In genomic region chr17:15490634-15491261, GRCh38 we compare ENCODE assay signal across 9 cellular contexts. TPM values are rescaled to one million over a fixed set of nuclear protein-coding genes. Genes with fewer than 3 reads are reported as not detected.
DNase-seq lines count a peak whose midpoint lies in the region; ATAC-seq and TF ChIP-seq lines count a peak whose summit lies in the region.
"Had no signal": no experiment of that assay in that cellular context is flagged by ENCODE, and none has a peak within 500 bp of the region (broad histone marks: within the 10 kb centered on the region; RNA-seq: fewer than 3 reads in every experiment).

No MANE protein-coding gene starts in this region.

- H3K27me3 ChIP-seq in GM23248 (replicated peaks; ENCODE audit: insufficient read depth) = no peaks in the 10 kb centered on the region
- H3K27me3 ChIP-seq in foreskin keratinocyte = no peaks in the 10 kb centered on the region
- H3K27me3 ChIP-seq: ovary had no signal

- peak overlapping the region; percentile 17; the same call in 1 of the 2 replicates for H3K4me3 ChIP-seq in GM23248
- H3K4me3 ChIP-seq: ovary had no signal

- H3K4me2 ChIP-seq in GM23248 (ENCODE audit: unreplicated experiment) = peak overlapping the region; percentile 39

- peak overlapping the region; percentile 62 for H3K9ac ChIP-seq in GM23248

- H3K79me2 ChIP-seq in GM23248 (ENCODE audit: insufficient read depth) = no peaks in the 10 kb centered on the region

- peaks cover 21% of the 10 kb centered on the region for H3F3A ChIP-seq in GM23248 (ENCODE audit: insufficient read depth)

- H4K20me1 ChIP-seq in GM23248 (ENCODE audit: insufficient read depth) = no peaks in the 10 kb centered on the region

- H2AFZ ChIP-seq in GM23248 = peak overlapping the region; percentile 67

- H3K27me3 Mint-ChIP-seq in T-helper 2 cell treated with Interferon-gamma antibody and Interleukin-4, amounts not matched to agents 5 μg/mL and 100 μg/mL, for 36 hours (ENCODE audit: low read depth) = no peaks in the 10 kb centered on the region

- DNase-seq in GM23248 (peak; percentile 93), foreskin keratinocyte (peak in 1 of 2 donors; percentile 20), omental fat pad (ENCODE audit: low spot score) (no peak), DMS79 treated with DMSO at 0.1 percent for 48 hours (lab: John Stamatoyannopoulos, UW) (no peak)
- peak; percentile 69 for DNase-seq in T-helper 2 cell treated with Interferon-gamma antibody and Interleukin-4, amounts not matched to agents 5 μg/mL and 100 μg/mL, for 36 hours (ENCODE audit: low spot score)

- in situ Hi-C loops in GM23248 (cut with MboI) = no loop called here

- 6 to 10% methylated on average over 11 of the region's 11 CpGs for WGBS in GM23248 (ENCODE audit: low coverage in 1 of 2, low lambda C conversion rate in 2 of 2, missing lambda C conversion rate in 2 of 2), 2 experiments

- H3K4me1 ChIP-seq in GM23248 (ENCODE audit: insufficient read depth) (peaks cover 14% of the 10 kb centered on the region), foreskin keratinocyte (no peaks in the 10 kb centered on the region)

- TF ChIP-seq CTCF in foreskin keratinocyte (conservative IDR thresholded peaks at IDR 0.05) (no peak), omental fat pad (IDR thresholded peaks at IDR 0.05) (no peak)

- no peak overlapping the region for H3K27ac Mint-ChIP-seq in T-helper 2 cell treated with Interferon-gamma antibody and Interleukin-4, amounts not matched to agents 5 μg/mL and 100 μg/mL, for 36 hours

- H3K4me3 Mint-ChIP-seq in T-helper 2 cell treated with Interferon-gamma antibody and Interleukin-4, amounts not matched to agents 5 μg/mL and 100 μg/mL, for 36 hours = no peak overlapping the region

- H3K9me3 Mint-ChIP-seq in T-helper 2 cell treated with Interferon-gamma antibody and Interleukin-4, amounts not matched to agents 5 μg/mL and 100 μg/mL, for 36 hours = no peaks in the 10 kb centered on the region

- H3K9me3 ChIP-seq in GM23248 (ENCODE audit: low read depth) = no peaks in the 10 kb centered on the region
- H3K9me3 ChIP-seq: ovary had no signal

- no peaks in the 10 kb centered on the region for H3K36me3 ChIP-seq in GM23248 (ENCODE audit: low read depth)
- H3K36me3 ChIP-seq: ovary had no signal

- ATAC-seq in foreskin keratinocyte (peak; percentile 72), omental fat pad (ENCODE audit: low FRiP score) (peak; percentile 83), HG03097 (IDR thresholded peaks at IDR 0.05; ENCODE audit: low FRiP score, unreplicated experiment) (no peak), HG03442 (IDR thresholded peaks at IDR 0.05; ENCODE audit: unreplicated experiment) (no peak), HG03196 (IDR thresholded peaks at IDR 0.05; ENCODE audit: unreplicated experiment) (no peak)

- peak overlapping the region; percentile 83 for H3K27ac ChIP-seq in GM23248
- H3K27ac ChIP-seq in foreskin keratinocyte = peak overlapping the region; percentile 39
- H3K27ac ChIP-seq: ovary had no signal

- H3K4me1 Mint-ChIP-seq in T-helper 2 cell treated with Interferon-gamma antibody and Interleukin-4, amounts not matched to agents 5 μg/mL and 100 μg/mL, for 36 hours (ENCODE audit: low read depth) = peaks cover 11% of the 10 kb centered on the region

- H3K36me3 Mint-ChIP-seq in T-helper 2 cell treated with Interferon-gamma antibody and Interleukin-4, amounts not matched to agents 5 μg/mL and 100 μg/mL, for 36 hours (ENCODE audit: low read depth) = peaks cover 7% of the 10 kb centered on the region

- no peaks in the 10 kb centered on the region for H3K9me2 ChIP-seq in GM23248 (ENCODE audit: insufficient read depth)

RNA-seq across cellular contexts. Expression of gene CDRT4, which starts 23.3 kb away (rescaled TPM):
- total RNA-seq in GM23248 (2014; rRNA removed; shearing (Covaris generic)) = 3.8 and 23.3 TPM in 2 replicates
- polyA plus RNA-seq in GM23248 (2016; fragmentation: Nextera tagmentation; extraction: Ambion mirVana) = 3.0 and 4.1 TPM in 2 replicates
- 0.24 and 0.71 TPM in 2 replicates for total RNA-seq in foreskin keratinocyte
- 1.4 and 3.5 TPM in 2 replicates for polyA plus RNA-seq in foreskin keratinocyte
- 1 to 10 TPM; 1.3 to 7.9 (median 2.6) TPM for total RNA-seq in omental fat pad

Comparison
In these comparisons a context has a peak if more than half of its experiments do, and no peak if none do; other contexts are left out.
1. DNase-seq: peak in GM23248 (single experiment) and T-helper 2 cell treated with Interferon-gamma antibody and Interleukin-4, amounts not matched to agents 5 μg/mL and 100 μg/mL, for 36 hours (single experiment); none in omental fat pad (single experiment) and DMS79 treated with DMSO at 0.1 percent for 48 hours (single experiment).
2. ATAC-seq: peak in foreskin keratinocyte (single experiment) and omental fat pad (single experiment); none in HG03097 (single experiment), HG03442 (single experiment) and HG03196 (single experiment).